ENCODE assay signal across 27 cellular contexts in the genomic region with DNA sequence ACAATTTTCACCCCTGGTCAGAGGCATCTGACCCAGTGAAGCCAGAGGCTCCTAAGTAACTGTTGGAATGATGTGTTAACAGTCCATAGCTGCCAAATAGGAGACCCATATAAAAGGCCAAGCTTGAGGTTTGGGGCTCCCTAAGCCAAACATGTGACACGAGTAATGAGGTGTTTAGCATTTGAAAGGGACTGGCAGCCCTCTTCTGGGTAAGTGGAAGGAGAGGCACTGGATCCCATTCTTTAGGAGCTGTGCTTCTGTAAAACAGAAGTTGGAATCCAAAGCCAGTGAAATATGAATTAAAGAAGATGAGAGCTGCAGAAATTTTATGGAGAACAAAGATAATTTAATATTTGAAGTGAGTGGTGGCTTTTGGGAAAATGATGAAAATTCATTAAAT.
A peak's percentile ranks its signal among the peaks of the same experiment; 100 is the strongest.
DNase-seq lines count a peak whose midpoint lies in the region; ATAC-seq, FAIRE-seq and TF ChIP-seq lines count a peak whose summit lies in the region.
"Had no signal": no experiment of that assay in that cellular context is flagged by ENCODE, and none has a peak within 500 bp of the region (broad histone marks: within the 10 kb centered on the region; RNA-seq: fewer than 3 reads in every experiment).

No MANE protein-coding gene starts in this region.

- H3K36me3 ChIP-seq in left ventricle myocardium inferior (no peaks in the 10 kb centered on the region), kidney (ENCODE audit: control insufficient read depth in 1 of 2, insufficient read depth in 2 of 2, low read length in 2 of 2) (no peaks in the 10 kb centered on the region)
- H3K36me3 ChIP-seq: BLaER1 had no signal

- intact Hi-C loops in left ventricle myocardium inferior (cut with micrococcal nuclease) (no loop called here), left cardiac atrium (cut with DNase I) (no loop called here), kidney (cut with DNase I) (no loop called here)

- FAIRE-seq in kidney (lab: Jason Lieb, UNC), result peak; percentile 84
- no peak for FAIRE-seq in D721Med (lab: Jason Lieb, UNC)
- FAIRE-seq: HTR-8/SVneo, K562 had no signal

- no peaks in the 10 kb centered on the region for H3K27me3 ChIP-seq in left ventricle myocardium inferior (ENCODE audit: low read depth)
- H3K27me3 ChIP-seq: BLaER1 had no signal

- H3K27ac ChIP-seq in left ventricle myocardium inferior (replicated peaks) (peak overlapping the region; percentile 27), kidney (ENCODE audit: low read depth in 2 of 2, low read length in 2 of 2) (no peak overlapping the region)
- H3K27ac ChIP-seq: BLaER1, RWPE1, SK-N-MC had no signal

- H3K4me3 ChIP-seq in left ventricle myocardium inferior (no peak overlapping the region), kidney (ENCODE audit: low read length in 2 of 2) (no peak overlapping the region)
- H3K4me3 ChIP-seq: BLaER1, K562, SK-N-MC had no signal

- no peak overlapping the region for H3K9ac ChIP-seq in kidney (ENCODE audit: low read length in 2 of 2)
- H3K9ac ChIP-seq: BLaER1 had no signal

- H3K9me3 ChIP-seq in left ventricle myocardium inferior (replicated peaks) (no peaks in the 10 kb centered on the region), kidney (ENCODE audit: control insufficient read depth in 1 of 2, low read length in 2 of 2) (no peaks in the 10 kb centered on the region)
- H3K9me3 ChIP-seq: BLaER1 had no signal

- DNase-seq in left ventricle myocardium inferior (no peak), left cardiac atrium (no peak), astrocyte of the hippocampus (ENCODE audit: low read depth, low spot score) (peak; percentile 21), kidney (no peak), D721Med (ENCODE audit: insufficient read length, low spot score) (no peak)
- DNase-seq in activated naive CD4-positive, alpha-beta T cell treated with anti-CD3 and anti-CD28 coated beads, Interleukin-2, amount 50 U/mL, for 16 hours, result no peak
- DNase-seq in stimulated activated naive CD4-positive, alpha-beta T cell treated with Interleukin-2 at 50 U/mL for 16 hours (lab: John Stamatoyannopoulos, UW), result no peak
- DNase-seq: CD4-positive, CD25-positive, alpha-beta regulatory T cell; GOT3; HCEC 1CT; Kasumi-1; NCI-H1092 treated with DMSO at 0.1 percent for 48 hours; NCI-H1436; NCI-H187; NCI-H2081 treated with DMSO at 0.1 percent for 48 hours; NCI-H2171; NCI-H345; NCI-H526; NCI-H82; NK-92 treated with Interleukin-12 subunit alpha and Interleukin-12 subunit beta, amount 100 ng/mL, for 24 hours; SIG-M5 had no signal

- H3K4me1 ChIP-seq in left ventricle myocardium inferior, result no peaks in the 10 kb centered on the region
- no peaks in the 10 kb centered on the region for H3K4me1 ChIP-seq in kidney (ENCODE audit: control insufficient read depth in 1 of 2, insufficient read depth in 1 of 2, low read depth in 1 of 2, low read length in 2 of 2)
- H3K4me1 ChIP-seq: BLaER1 had no signal

- no peak for ATAC-seq in left cardiac atrium
- ATAC-seq: K562, Panc1 had no signal

- TF ChIP-seq CTCF in left ventricle myocardium inferior (IDR thresholded peaks at IDR 0.05; ENCODE audit: borderline replicate concordance) (no peak), kidney (IDR thresholded peaks at IDR 0.05; ENCODE audit: borderline replicate concordance, extremely low read depth, insufficient read depth) (no peak), D721Med (IDR thresholded peaks at IDR 0.05; ENCODE audit: insufficient read depth, missing control alignments) (no peak)
